In the genomic region with DNA sequence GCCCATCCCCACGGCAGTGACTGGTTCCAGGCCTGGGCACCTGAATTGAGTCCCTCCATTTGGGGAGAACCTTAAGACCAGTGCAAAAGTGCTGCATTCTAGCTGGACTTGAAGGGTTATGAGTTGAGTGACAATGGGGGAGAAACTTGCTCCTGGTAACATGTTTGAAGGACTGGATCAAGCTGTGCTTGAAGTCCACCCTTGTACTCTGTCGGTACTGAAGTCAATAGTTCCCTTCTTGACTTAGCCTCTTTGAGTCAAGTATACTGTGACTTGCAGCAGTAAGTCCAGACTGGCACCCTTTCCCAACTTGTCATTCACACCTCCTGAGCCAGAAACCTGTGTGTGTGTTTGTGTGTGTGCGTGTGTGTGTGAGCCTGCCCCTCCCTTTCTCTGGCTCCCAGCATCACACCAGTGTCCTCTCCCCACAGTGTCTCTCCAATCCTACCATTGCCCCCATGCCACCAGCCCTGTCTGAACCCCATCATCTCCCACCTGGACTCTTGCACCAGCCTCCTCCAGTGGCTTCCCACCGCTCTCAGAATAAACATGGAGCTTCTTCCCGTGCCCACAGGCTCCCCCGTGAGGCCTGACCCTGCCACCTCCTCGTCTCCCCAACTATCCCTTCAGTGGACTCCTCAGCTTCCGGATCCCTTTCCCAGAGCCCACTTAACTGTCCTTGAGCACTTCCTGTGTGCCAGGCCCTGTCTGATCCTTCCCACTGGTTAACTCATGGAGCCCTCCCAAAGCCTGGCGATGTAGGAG, we compare ENCODE assay signal across 2 cellular contexts.
TF ChIP-seq lines count a peak whose summit lies in the region.

No MANE protein-coding gene starts in this region.

TF ChIP-seq in HCT116, 20 proteins besides CTCF, POLR2A, EP300 and RAD21:
- TF ChIP-seq ZNF274 (IDR thresholded peaks at IDR 0.05; ENCODE audit: low read depth, low read length) (no peak), POLR2AphosphoS5 (IDR thresholded peaks at IDR 0.05; ENCODE audit: low read depth, low read length) (no peak), EZH2 (IDR thresholded peaks at IDR 0.05) (no peak), JUND (IDR thresholded peaks at IDR 0.05) (no peak), TCF7L2 (IDR thresholded peaks at IDR 0.05; ENCODE audit: borderline replicate concordance, extremely low read depth, insufficient read depth, insufficient read length) (no peak), EZH2phosphoT487 (IDR thresholded peaks at IDR 0.05; ENCODE audit: borderline replicate concordance) (no peak), ZFX (IDR thresholded peaks at IDR 0.05) (no peak), ELF1 (IDR thresholded peaks at IDR 0.05; ENCODE audit: borderline replicate concordance, low read depth) (no peak)
- TF ChIP-seq, protein P1, sequence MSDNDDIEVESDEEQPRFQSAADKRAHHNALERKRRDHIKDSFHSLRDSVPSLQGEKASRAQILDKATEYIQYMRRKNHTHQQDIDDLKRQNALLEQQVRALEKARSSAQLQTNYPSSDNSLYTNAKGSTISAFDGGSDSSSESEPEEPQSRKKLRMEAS (IDR thresholded peaks at IDR 0.05): no peak
- TF ChIP-seq, protein P2, sequence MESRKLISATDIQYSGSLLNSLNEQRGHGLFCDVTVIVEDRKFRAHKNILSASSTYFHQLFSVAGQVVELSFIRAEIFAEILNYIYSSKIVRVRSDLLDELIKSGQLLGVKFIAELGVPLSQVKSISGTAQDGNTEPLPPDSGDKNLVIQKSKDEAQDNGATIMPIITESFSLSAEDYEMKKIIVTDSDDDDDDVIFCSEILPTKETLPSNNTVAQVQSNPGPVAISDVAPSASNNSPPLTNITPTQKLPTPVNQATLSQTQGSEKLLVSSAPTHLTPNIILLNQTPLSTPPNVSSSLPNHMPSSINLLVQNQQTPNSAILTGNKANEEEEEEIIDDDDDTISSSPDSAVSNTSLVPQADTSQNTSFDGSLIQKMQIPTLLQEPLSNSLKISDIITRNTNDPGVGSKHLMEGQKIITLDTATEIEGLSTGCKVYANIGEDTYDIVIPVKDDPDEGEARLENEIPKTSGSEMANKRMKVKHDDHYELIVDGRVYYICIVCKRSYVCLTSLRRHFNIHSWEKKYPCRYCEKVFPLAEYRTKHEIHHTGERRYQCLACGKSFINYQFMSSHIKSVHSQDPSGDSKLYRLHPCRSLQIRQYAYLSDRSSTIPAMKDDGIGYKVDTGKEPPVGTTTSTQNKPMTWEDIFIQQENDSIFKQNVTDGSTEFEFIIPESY (IDR thresholded peaks at IDR 0.05; ENCODE audit: extremely low read depth, insufficient replicate concordance, low read length): no peak
TF ChIP-seq in HCT116: peak in this region for 0.

TF ChIP-seq in WTC11, 78 proteins besides CTCF, POLR2A, EP300 and RAD21:
- TF ChIP-seq, protein P3, sequence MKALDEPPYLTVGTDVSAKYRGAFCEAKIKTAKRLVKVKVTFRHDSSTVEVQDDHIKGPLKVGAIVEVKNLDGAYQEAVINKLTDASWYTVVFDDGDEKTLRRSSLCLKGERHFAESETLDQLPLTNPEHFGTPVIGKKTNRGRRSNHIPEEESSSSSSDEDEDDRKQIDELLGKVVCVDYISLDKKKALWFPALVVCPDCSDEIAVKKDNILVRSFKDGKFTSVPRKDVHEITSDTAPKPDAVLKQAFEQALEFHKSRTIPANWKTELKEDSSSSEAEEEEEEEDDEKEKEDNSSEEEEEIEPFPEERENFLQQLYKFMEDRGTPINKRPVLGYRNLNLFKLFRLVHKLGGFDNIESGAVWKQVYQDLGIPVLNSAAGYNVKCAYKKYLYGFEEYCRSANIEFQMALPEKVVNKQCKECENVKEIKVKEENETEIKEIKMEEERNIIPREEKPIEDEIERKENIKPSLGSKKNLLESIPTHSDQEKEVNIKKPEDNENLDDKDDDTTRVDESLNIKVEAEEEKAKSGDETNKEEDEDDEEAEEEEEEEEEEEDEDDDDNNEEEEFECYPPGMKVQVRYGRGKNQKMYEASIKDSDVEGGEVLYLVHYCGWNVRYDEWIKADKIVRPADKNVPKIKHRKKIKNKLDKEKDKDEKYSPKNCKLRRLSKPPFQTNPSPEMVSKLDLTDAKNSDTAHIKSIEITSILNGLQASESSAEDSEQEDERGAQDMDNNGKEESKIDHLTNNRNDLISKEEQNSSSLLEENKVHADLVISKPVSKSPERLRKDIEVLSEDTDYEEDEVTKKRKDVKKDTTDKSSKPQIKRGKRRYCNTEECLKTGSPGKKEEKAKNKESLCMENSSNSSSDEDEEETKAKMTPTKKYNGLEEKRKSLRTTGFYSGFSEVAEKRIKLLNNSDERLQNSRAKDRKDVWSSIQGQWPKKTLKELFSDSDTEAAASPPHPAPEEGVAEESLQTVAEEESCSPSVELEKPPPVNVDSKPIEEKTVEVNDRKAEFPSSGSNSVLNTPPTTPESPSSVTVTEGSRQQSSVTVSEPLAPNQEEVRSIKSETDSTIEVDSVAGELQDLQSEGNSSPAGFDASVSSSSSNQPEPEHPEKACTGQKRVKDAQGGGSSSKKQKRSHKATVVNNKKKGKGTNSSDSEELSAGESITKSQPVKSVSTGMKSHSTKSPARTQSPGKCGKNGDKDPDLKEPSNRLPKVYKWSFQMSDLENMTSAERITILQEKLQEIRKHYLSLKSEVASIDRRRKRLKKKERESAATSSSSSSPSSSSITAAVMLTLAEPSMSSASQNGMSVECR (CRISPR knock-in tag; IDR thresholded peaks at IDR 0.05; ENCODE audit: borderline replicate concordance): no peak
- TF ChIP-seq, protein P4, sequence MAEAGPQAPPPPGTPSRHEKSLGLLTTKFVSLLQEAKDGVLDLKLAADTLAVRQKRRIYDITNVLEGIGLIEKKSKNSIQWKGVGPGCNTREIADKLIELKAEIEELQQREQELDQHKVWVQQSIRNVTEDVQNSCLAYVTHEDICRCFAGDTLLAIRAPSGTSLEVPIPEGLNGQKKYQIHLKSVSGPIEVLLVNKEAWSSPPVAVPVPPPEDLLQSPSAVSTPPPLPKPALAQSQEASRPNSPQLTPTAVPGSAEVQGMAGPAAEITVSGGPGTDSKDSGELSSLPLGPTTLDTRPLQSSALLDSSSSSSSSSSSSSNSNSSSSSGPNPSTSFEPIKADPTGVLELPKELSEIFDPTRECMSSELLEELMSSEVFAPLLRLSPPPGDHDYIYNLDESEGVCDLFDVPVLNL (CRISPR knock-in tag; IDR thresholded peaks at IDR 0.05; ENCODE audit: borderline replicate concordance, low read depth): no peak
- TF ChIP-seq CBFB (CRISPR knock-in tag; IDR thresholded peaks at IDR 0.05; ENCODE audit: low read depth): no peak
- no peak for TF ChIP-seq ZNF671 (CRISPR knock-in tag; IDR thresholded peaks at IDR 0.05)
- TF ChIP-seq IRF2 (CRISPR knock-in tag; IDR thresholded peaks at IDR 0.05; ENCODE audit: borderline replicate concordance, low read depth): no peak
- no peak for TF ChIP-seq FOXK1 (CRISPR knock-in tag; IDR thresholded peaks at IDR 0.05)
- TF ChIP-seq, protein P5, sequence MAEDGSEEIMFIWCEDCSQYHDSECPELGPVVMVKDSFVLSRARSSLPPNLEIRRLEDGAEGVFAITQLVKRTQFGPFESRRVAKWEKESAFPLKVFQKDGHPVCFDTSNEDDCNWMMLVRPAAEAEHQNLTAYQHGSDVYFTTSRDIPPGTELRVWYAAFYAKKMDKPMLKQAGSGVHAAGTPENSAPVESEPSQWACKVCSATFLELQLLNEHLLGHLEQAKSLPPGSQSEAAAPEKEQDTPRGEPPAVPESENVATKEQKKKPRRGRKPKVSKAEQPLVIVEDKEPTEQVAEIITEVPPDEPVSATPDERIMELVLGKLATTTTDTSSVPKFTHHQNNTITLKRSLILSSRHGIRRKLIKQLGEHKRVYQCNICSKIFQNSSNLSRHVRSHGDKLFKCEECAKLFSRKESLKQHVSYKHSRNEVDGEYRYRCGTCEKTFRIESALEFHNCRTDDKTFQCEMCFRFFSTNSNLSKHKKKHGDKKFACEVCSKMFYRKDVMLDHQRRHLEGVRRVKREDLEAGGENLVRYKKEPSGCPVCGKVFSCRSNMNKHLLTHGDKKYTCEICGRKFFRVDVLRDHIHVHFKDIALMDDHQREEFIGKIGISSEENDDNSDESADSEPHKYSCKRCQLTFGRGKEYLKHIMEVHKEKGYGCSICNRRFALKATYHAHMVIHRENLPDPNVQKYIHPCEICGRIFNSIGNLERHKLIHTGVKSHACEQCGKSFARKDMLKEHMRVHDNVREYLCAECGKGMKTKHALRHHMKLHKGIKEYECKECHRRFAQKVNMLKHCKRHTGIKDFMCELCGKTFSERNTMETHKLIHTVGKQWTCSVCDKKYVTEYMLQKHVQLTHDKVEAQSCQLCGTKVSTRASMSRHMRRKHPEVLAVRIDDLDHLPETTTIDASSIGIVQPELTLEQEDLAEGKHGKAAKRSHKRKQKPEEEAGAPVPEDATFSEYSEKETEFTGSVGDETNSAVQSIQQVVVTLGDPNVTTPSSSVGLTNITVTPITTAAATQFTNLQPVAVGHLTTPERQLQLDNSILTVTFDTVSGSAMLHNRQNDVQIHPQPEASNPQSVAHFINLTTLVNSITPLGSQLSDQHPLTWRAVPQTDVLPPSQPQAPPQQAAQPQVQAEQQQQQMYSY (CRISPR knock-in tag; IDR thresholded peaks at IDR 0.05): no peak
- no peak for TF ChIP-seq NFE2L1 (CRISPR knock-in tag; IDR thresholded peaks at IDR 0.05)
